8 cellular contexts compared by ENCODE assay signal in the genomic region with DNA sequence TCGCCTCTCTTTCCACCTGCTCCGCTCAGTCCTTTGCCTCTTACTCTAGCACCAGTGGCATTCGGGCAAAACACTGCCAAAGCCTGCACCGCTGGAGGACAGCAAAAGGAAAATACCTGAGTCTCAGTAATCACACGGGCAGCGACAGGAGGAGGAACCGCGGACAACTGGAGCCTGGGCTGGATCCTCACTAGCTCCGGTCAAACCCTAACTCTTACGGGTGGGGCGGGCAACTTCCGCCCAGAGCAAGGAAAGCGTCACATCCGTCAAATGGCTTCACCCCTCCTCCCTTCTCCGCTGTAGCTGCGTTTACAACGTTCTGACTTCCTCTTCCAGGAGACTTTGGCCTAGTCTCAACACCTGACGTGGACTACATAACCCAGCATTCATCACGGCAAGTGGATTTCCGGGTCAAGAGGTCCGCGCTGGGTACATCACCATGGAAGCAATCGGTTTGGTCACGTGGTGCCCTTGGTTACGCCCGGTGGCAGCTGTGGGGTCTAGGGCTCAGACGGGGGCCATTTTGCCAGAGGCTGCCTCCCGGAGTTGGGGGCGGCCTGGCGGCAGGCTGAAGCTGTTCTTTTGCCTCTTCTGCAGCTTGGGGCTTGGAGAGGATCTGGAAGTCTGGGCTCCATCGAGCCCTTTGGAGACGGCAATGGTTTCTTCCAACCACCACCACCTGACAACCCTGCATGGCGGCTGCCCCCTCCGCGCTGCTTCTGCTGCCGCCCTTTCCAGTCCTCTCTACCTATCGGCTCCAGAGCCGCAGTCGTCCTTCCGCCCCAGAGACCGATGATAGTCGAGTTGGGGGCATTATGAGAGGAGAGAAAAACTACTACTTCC. TPM values are rescaled to one million over a fixed set of nuclear protein-coding genes. Genes with fewer than 3 reads are reported as not detected.
DNase-seq lines count a peak whose midpoint lies in the region; ATAC-seq and TF ChIP-seq lines count a peak whose summit lies in the region.

A gene with protein sequence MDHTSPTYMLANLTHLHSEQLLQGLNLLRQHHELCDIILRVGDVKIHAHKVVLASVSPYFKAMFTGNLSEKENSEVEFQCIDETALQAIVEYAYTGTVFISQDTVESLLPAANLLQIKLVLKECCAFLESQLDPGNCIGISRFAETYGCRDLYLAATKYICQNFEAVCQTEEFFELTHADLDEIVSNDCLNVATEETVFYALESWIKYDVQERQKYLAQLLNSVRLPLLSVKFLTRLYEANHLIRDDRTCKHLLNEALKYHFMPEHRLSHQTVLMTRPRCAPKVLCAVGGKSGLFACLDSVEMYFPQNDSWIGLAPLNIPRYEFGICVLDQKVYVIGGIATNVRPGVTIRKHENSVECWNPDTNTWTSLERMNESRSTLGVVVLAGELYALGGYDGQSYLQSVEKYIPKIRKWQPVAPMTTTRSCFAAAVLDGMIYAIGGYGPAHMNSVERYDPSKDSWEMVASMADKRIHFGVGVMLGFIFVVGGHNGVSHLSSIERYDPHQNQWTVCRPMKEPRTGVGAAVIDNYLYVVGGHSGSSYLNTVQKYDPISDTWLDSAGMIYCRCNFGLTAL (minus strand): TSS at position 218 of the 843 bp plus-strand sequence. CDS start 16,019 bp downstream, outside the sequence.
A gene with protein sequence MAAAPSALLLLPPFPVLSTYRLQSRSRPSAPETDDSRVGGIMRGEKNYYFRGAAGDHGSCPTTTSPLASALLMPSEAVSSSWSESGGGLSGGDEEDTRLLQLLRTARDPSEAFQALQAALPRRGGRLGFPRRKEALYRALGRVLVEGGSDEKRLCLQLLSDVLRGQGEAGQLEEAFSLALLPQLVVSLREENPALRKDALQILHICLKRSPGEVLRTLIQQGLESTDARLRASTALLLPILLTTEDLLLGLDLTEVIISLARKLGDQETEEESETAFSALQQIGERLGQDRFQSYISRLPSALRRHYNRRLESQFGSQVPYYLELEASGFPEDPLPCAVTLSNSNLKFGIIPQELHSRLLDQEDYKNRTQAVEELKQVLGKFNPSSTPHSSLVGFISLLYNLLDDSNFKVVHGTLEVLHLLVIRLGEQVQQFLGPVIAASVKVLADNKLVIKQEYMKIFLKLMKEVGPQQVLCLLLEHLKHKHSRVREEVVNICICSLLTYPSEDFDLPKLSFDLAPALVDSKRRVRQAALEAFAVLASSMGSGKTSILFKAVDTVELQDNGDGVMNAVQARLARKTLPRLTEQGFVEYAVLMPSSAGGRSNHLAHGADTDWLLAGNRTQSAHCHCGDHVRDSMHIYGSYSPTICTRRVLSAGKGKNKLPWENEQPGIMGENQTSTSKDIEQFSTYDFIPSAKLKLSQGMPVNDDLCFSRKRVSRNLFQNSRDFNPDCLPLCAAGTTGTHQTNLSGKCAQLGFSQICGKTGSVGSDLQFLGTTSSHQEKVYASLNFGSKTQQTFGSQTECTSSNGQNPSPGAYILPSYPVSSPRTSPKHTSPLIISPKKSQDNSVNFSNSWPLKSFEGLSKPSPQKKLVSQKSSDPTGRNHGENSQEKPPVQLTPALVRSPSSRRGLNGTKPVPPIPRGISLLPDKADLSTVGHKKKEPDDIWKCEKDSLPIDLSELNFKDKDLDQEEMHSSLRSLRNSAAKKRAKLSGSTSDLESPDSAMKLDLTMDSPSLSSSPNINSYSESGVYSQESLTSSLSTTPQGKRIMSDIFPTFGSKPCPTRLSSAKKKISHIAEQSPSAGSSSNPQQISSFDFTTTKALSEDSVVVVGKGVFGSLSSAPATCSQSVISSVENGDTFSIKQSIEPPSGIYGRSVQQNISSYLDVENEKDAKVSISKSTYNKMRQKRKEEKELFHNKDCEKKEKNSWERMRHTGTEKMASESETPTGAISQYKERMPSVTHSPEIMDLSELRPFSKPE (N-terminal part only) (plus strand): TSS at position 461 of the 843 bp plus-strand sequence. CDS start 232 bp downstream, at position 693.

- no peaks in the 10 kb centered on the region for H3K9me3 Mint-ChIP-seq in progenitor cell of endocrine pancreas (ENCODE audit: low read depth)

- TF ChIP-seq CTCF in GM13976 (IDR thresholded peaks at IDR 0.05; ENCODE audit: borderline replicate concordance, control extremely low read depth, extremely low read depth, insufficient read depth, missing control alignments), result peak; percentile 5
- no peak for TF ChIP-seq CTCF in left ventricle myocardium inferior (IDR thresholded peaks at IDR 0.05; ENCODE audit: borderline replicate concordance)
- no peak for TF ChIP-seq CTCF in progenitor cell of endocrine pancreas (IDR thresholded peaks at IDR 0.05; ENCODE audit: unreplicated experiment)

- peak within 1 kb of the TSS; percentile 89 for H3K27ac ChIP-seq in left ventricle myocardium inferior (replicated peaks)

- H3K4me3 Mint-ChIP-seq in progenitor cell of endocrine pancreas (ENCODE audit: low read depth), result no peak within 1 kb of the TSS

- H3K27me3 Mint-ChIP-seq in progenitor cell of endocrine pancreas, result no peaks in the 10 kb centered on the region

- peak; percentile 90 for ATAC-seq in HG02852 (IDR thresholded peaks at IDR 0.05; ENCODE audit: unreplicated experiment)

- intact Hi-C loops in left ventricle myocardium inferior (cut with micrococcal nuclease), result no loop called here

- peak; percentile 93 for DNase-seq in GM13976 (ENCODE audit: low spot score)
- peak; percentile 99 for DNase-seq in NCI-H1436 treated with DMSO at 0.1 percent for 48 hours (lab: John Stamatoyannopoulos, UW)
- DNase-seq in T follicular helper cell (ENCODE audit: low read depth), result peak; percentile 97
- DNase-seq in amniotic epithelial cell (ENCODE audit: low read depth), result peak; percentile 100
- peak; percentile 93 for DNase-seq in left ventricle myocardium inferior
- peak; percentile 86 for DNase-seq in progenitor cell of endocrine pancreas (ENCODE audit: low spot score, unreplicated experiment)
- DNase-seq in ureter (ENCODE audit: low spot score), result peak; percentile 99

- H3K9me3 ChIP-seq in left ventricle myocardium inferior (replicated peaks), result no peaks in the 10 kb centered on the region

- in situ Hi-C loops in GM13976 (cut with MboI; ENCODE audit: low sequenced_read_pairs, unreplicated experiment), result no loop called here

- peaks cover 48% of the 10 kb centered on the region for H3K4me1 Mint-ChIP-seq in progenitor cell of endocrine pancreas (ENCODE audit: low read depth)

- no peaks in the 10 kb centered on the region for H3K27me3 ChIP-seq in left ventricle myocardium inferior (ENCODE audit: low read depth)

- H3K27ac Mint-ChIP-seq in progenitor cell of endocrine pancreas, result no peak within 1 kb of the TSS

- peak within 1 kb of the TSS; percentile 94 for H3K4me3 ChIP-seq in left ventricle myocardium inferior

- no peaks in the 10 kb centered on the region for H3K36me3 ChIP-seq in left ventricle myocardium inferior

- peaks cover 4% of the 10 kb centered on the region for H3K36me3 Mint-ChIP-seq in progenitor cell of endocrine pancreas (ENCODE audit: insufficient read depth)

- peaks cover 94% of the 10 kb centered on the region for H3K4me1 ChIP-seq in left ventricle myocardium inferior

RNA-seq across cellular contexts. Expression of the first gene that starts in this region (rescaled TPM):
- 10.0 TPM for total RNA-seq in left ventricle myocardium inferior
- 17.9 and 19.5 TPM in 2 replicates for total RNA-seq in progenitor cell of endocrine pancreas
- 15.4 TPM for total RNA-seq in ureter

RNA-seq across cellular contexts. Expression of the second gene that starts in this region (rescaled TPM):
- total RNA-seq in left ventricle myocardium inferior (21.6 TPM), progenitor cell of endocrine pancreas (25.0 and 28.5 TPM in 2 replicates), ureter (33.5 TPM)

Comparison
In these comparisons a context has a peak if more than half of its experiments do, and no peak if none do; other contexts are left out.
1. Peak in every context shown above with its lines: DNase-seq, ATAC-seq, H3K4me3 ChIP-seq and H3K27ac ChIP-seq.